In genomic region chr2:179963626-179964025, GRCh38 we compare ENCODE assay signal across 14 cellular contexts. TPM values are rescaled to one million over a fixed set of nuclear protein-coding genes. Genes with fewer than 3 reads are reported as not detected.
DNase-seq lines count a peak whose midpoint lies in the region; ATAC-seq lines count a peak whose summit lies in the region.
"Had no signal": no experiment of that assay in that cellular context is flagged by ENCODE, and none has a peak within 500 bp of the region (broad histone marks: within the 10 kb centered on the region; RNA-seq: fewer than 3 reads in every experiment).

No MANE protein-coding gene starts in this region.

- H3K9me3 Mint-ChIP-seq in activated naive CD8-positive, alpha-beta T cell (ENCODE audit: low read depth), result no peaks in the 10 kb centered on the region
- H3K9me3 Mint-ChIP-seq: CD8-positive, alpha-beta T cell; nephron; T-helper 2 cell treated with Interferon-gamma antibody and Interleukin-4, amounts not matched to agents 5 μg/mL and 100 μg/mL, for 36 hours had no signal

- H3K4me3 ChIP-seq in ACC112 (ENCODE audit: low read depth, low read length), result no peak overlapping the region
- H3K4me3 ChIP-seq: gastroesophageal sphincter, spleen had no signal

- peaks cover 18% of the 10 kb centered on the region for H3K36me3 ChIP-seq in ACC112 (ENCODE audit: insufficient read depth, low read length)

- H3K27ac Mint-ChIP-seq in activated naive CD8-positive, alpha-beta T cell, result peak overlapping the region; percentile 66
- H3K27ac Mint-ChIP-seq: CD8-positive, alpha-beta T cell; nephron; T-helper 2 cell treated with Interferon-gamma antibody and Interleukin-4, amounts not matched to agents 5 μg/mL and 100 μg/mL, for 36 hours had no signal

- peak overlapping the region; percentile 69 for H3K27ac ChIP-seq in ACC112 (ENCODE audit: low read depth, low read length)
- H3K27ac ChIP-seq: gastroesophageal sphincter, spleen had no signal

- H3K79me2 ChIP-seq in ACC112 (ENCODE audit: control insufficient read depth, insufficient read depth, low read length, unreplicated experiment), result no peaks in the 10 kb centered on the region

- peaks cover 10% of the 10 kb centered on the region for H3K4me1 ChIP-seq in ACC112 (ENCODE audit: control insufficient read depth, insufficient read depth, low read length, unreplicated experiment)
- H3K4me1 ChIP-seq: gastroesophageal sphincter, spleen had no signal

- DNase-seq in GM04503 (ENCODE audit: low read depth) (peak; percentile 24), fibroblast of the conjunctiva (ENCODE audit: low read depth) (peak; percentile 47), NCI-H748 (lab: John Stamatoyannopoulos, UW; ENCODE audit: unreplicated experiment) (no peak), left lobe of liver (ENCODE audit: low spot score) (no peak), NCI-H128 (lab: John Stamatoyannopoulos, UW; ENCODE audit: unreplicated experiment) (no peak)
- DNase-seq: CD8-positive, alpha-beta T cell; NCI-H2029 treated with DMSO at 0.1 percent for 48 hours; spleen had no signal

- no peak overlapping the region for H3K4me3 Mint-ChIP-seq in activated naive CD8-positive, alpha-beta T cell
- H3K4me3 Mint-ChIP-seq: CD8-positive, alpha-beta T cell; nephron; T-helper 2 cell treated with Interferon-gamma antibody and Interleukin-4, amounts not matched to agents 5 μg/mL and 100 μg/mL, for 36 hours had no signal

- peaks cover 22% of the 10 kb centered on the region for H3K36me3 Mint-ChIP-seq in activated naive CD8-positive, alpha-beta T cell

- H3K27me3 Mint-ChIP-seq in activated naive CD8-positive, alpha-beta T cell, result no peaks in the 10 kb centered on the region

- ATAC-seq in HG03565 (IDR thresholded peaks at IDR 0.05; ENCODE audit: unreplicated experiment) (no peak), left lobe of liver (no peak)
- ATAC-seq: CD8-positive, alpha-beta T cell; gastroesophageal sphincter had no signal

- peaks cover 6% of the 10 kb centered on the region for H3K4me1 Mint-ChIP-seq in activated naive CD8-positive, alpha-beta T cell (ENCODE audit: low read depth)
- H3K4me1 Mint-ChIP-seq: nephron had no signal

- H3K27me3 ChIP-seq in ACC112 (ENCODE audit: insufficient read depth, low read length), result no peaks in the 10 kb centered on the region
- H3K27me3 ChIP-seq: gastroesophageal sphincter, spleen had no signal

- H2AFZ ChIP-seq in ACC112 (ENCODE audit: low read length, unreplicated experiment), result no peak overlapping the region

RNA-seq across cellular contexts. Expression of gene CWC22, which starts 43.5 kb away (rescaled TPM):
- 4.6 TPM for total RNA-seq in left lobe of liver

Comparison
In these comparisons a context has a peak if more than half of its experiments do, and no peak if none do; other contexts are left out.
1. DNase-seq: peak in GM04503 (single experiment) and fibroblast of the conjunctiva (single experiment); none in NCI-H748 (single experiment), left lobe of liver (single experiment) and NCI-H128 (single experiment).